ENCODE assay signal across 26 cellular contexts in the genomic region with DNA sequence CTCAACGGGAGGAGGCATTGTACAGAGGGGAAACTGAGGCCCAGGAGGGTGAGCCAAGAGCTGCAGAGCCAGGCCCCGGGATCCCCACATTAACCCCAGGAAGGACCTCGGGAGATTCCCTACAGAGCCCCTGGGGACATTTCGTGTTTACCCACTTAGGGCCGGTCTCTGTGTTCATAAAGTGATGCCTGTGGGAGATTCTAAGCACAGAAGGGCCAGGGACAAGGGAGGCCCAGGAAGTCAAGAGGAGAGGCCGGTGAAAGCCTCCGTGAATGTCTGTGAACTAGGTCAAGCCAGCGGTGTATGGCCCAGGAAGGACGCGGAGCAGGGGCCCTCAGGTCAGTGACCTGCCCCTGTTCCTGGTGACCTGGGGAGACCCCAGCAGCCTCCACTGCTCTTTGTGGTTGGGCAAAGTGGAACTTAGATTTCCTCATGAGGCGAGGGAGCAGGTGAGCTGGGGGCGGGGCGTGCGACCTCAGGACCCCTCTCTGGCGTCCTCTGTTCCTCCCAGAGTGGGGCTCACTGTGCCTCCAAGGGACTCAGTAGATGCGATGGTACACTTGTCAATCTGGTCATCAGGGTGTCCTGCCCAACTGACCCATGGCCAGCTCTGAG.
"Had no signal": no experiment of that assay in that cellular context is flagged by ENCODE, and none has a peak within 500 bp of the region (broad histone marks: within the 10 kb centered on the region; RNA-seq: fewer than 3 reads in every experiment).

No MANE protein-coding gene starts in this region.

- H3K9me3 Mint-ChIP-seq: activated B cell treated with CpG ODN at 0.5 μM for 24 hours; activated CD8-positive, alpha-beta T cell treated with anti-CD3 and anti-CD28 coated beads for 36 hours; activated T-cell treated with anti-CD3 and anti-CD28 coated beads, Interleukin-2, amount 50 U/mL, for 4 hours; activated T-helper 2 cell treated with anti-CD3 and anti-CD28 coated beads, Interferon-gamma antibody, Interleukin-2, Interleukin-4, amounts not matched to agents 10 μg/mL and 5 μg/mL and 100 μg/mL, durations not matched to agents 14 hours and 24 hours and 36 hours; effector memory CD8-positive, alpha-beta T cell had no signal

- H3K27ac ChIP-seq: body of pancreas, esophagus muscularis mucosa, foreskin keratinocyte, gastrocnemius medialis, WERI-Rb-1 had no signal

- H3K36me3 ChIP-seq: gastrocnemius medialis had no signal

- H3K27ac Mint-ChIP-seq: activated B cell treated with CpG ODN at 0.5 μM for 24 hours; activated naive CD8-positive, alpha-beta T cell; activated T-helper 2 cell treated with anti-CD3 and anti-CD28 coated beads, Interferon-gamma antibody, Interleukin-2, Interleukin-4, amounts not matched to agents 10 μg/mL and 5 μg/mL and 100 μg/mL, durations not matched to agents 14 hours and 24 hours and 36 hours; effector memory CD8-positive, alpha-beta T cell had no signal

- H3K27me3 ChIP-seq: body of pancreas, esophagus muscularis mucosa, foreskin keratinocyte had no signal

- ATAC-seq: activated CD4-positive, CD25-positive, alpha-beta regulatory T cell treated with anti-CD3 and anti-CD28 coated beads, Interleukin-2, amount 50 U/mL, for 24 hours; activated CD8-positive, alpha-beta T cell treated with anti-CD3 and anti-CD28 coated beads for 36 hours; activated T-cell treated with anti-CD3 and anti-CD28 coated beads, Interleukin-2, amount 50 U/mL, for 4 hours; body of pancreas; effector memory CD8-positive, alpha-beta T cell; foreskin keratinocyte; gastrocnemius medialis had no signal

- FAIRE-seq: colon had no signal

- H3K9me3 ChIP-seq: body of pancreas, esophagus muscularis mucosa had no signal

- H3K27me3 Mint-ChIP-seq: activated CD8-positive, alpha-beta T cell treated with anti-CD3 and anti-CD28 coated beads for 36 hours; activated naive CD8-positive, alpha-beta T cell; effector memory CD8-positive, alpha-beta T cell had no signal

- H3K4me1 ChIP-seq: body of pancreas, foreskin keratinocyte, gastrocnemius medialis had no signal

- H3K4me3 ChIP-seq: body of pancreas, esophagus muscularis mucosa, gastrocnemius medialis had no signal

- H3K4me3 Mint-ChIP-seq: activated B cell treated with CpG ODN at 0.5 μM for 24 hours; activated CD8-positive, alpha-beta T cell treated with anti-CD3 and anti-CD28 coated beads for 36 hours; activated naive CD8-positive, alpha-beta T cell; activated T-cell treated with anti-CD3 and anti-CD28 coated beads, Interleukin-2, amount 50 U/mL, for 4 hours; effector memory CD8-positive, alpha-beta T cell had no signal

- DNase-seq: activated B cell treated with CpG ODN at 0.5 μM for 24 hours; activated CD4-positive, alpha-beta T cell treated with anti-CD3 and anti-CD28 coated beads for 48 hours; activated CD4-positive, alpha-beta T cell treated with anti-CD3 and anti-CD28 coated beads, Interleukin-2, amount 50 U/mL, for 1 hour; activated CD4-positive, alpha-beta T cell treated with anti-CD3 and anti-CD28 coated beads, Interleukin-2, amount 50 U/mL, for 48 hours; activated CD8-positive, alpha-beta memory T cell treated with anti-CD3 and anti-CD28 coated beads for 24 hours; activated CD8-positive, alpha-beta T cell treated with anti-CD3 and anti-CD28 coated beads for 36 hours; activated effector memory CD4-positive, alpha-beta T cell treated with anti-CD3 and anti-CD28 coated beads, Interleukin-2, amount 50 U/mL, for 16 hours; activated naive CD4-positive, alpha-beta T cell treated with anti-CD3 and anti-CD28 coated beads, Interleukin-2, amount 50 U/mL, for 16 hours; activated T-cell treated with anti-CD3 and anti-CD28 coated beads, Interleukin-2, amount 50 U/mL, for 4 hours; amniotic stem cell; anterior cingulate cortex; body of pancreas; caudate nucleus; cortex of kidney; dermis blood vessel endothelial cell; effector CD4-positive, alpha-beta T cell; effector memory CD8-positive, alpha-beta T cell; foreskin keratinocyte; gastrocnemius medialis; T1000 had no signal
